Comparison of ENCODE assay signal across 1 cellular context in genomic region chr14:100617715-100618693, GRCh38.
TF ChIP-seq lines count a peak whose summit lies in the region.

No MANE protein-coding gene starts in this region.

TF ChIP-seq in GM12878, 131 proteins besides CTCF, POLR2A, EP300 and RAD21 (continued from another document):
- TF ChIP-seq ZBTB40 (IDR thresholded peaks at IDR 0.05; ENCODE audit: borderline replicate concordance) = no peak
- no peak for TF ChIP-seq FOXK2 (IDR thresholded peaks at IDR 0.05)
- no peak for TF ChIP-seq SREBF1 (IDR thresholded peaks at IDR 0.05; ENCODE audit: low read length)
- TF ChIP-seq NRF1 (conservative IDR thresholded peaks at IDR 0.05; ENCODE audit: low read depth, low read length) = no peak
- TF ChIP-seq CHD2 (IDR thresholded peaks at IDR 0.05; ENCODE audit: borderline replicate concordance, low read depth, low read length) = no peak
- TF ChIP-seq TCF3 (IDR thresholded peaks at IDR 0.05; ENCODE audit: borderline replicate concordance, insufficient read depth, low read depth, low read length) = no peak
